In the genomic region with DNA sequence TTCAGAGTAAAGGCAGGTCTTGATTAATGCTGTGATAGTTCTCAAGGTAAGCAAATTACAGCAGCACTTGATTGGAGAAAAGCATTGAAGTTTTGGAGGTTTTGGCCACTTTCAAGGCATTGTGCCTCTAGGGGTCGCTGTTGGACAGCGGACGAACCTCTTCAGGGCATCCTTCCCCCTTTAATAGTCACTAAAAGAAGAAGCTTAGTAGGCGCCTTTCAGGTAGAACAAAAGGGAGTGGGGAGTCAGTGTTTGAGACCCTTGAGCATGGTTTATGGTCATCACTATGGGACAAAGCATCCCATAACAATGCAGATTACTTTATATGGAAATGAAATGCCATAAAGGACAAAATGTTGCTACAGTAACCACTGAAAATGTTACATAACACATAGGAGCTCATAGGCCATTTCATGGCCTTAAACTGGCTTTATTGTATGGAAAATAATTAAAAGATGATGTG, we compare ENCODE assay signal across 8 cellular contexts.
DNase-seq lines count a peak whose midpoint lies in the region; ATAC-seq and TF ChIP-seq lines count a peak whose summit lies in the region.

No MANE protein-coding gene starts in this region.

- H4K20me1 ChIP-seq in KMS-11 (ENCODE audit: insufficient read depth) (no peaks in the 10 kb centered on the region), neural cell (ENCODE audit: insufficient read depth) (no peaks in the 10 kb centered on the region)

- TF ChIP-seq RAD21 in neural cell (conservative IDR thresholded peaks at IDR 0.05): peak; percentile 98

- CTCF ChIA-PET in Calu3 (lab: Charles Lee): interaction anchor here (0.6 to 2.4 kb wide), 19 partner anchors 12 to 1267 kb away, joined by 3 to 32 read pairs (median 3); a partner anchor contains a TSS

- H3K4me3 ChIP-seq in KMS-11 (IDR thresholded peaks at IDR 0.05; ENCODE audit: insufficient read depth, low read depth, low read length) (no peak overlapping the region), fibroblast of villous mesenchyme (ENCODE audit: low read depth, low read length) (peak overlapping the region; percentile 64), neural cell (ENCODE audit: low read length) (peak overlapping the region; percentile 63)

- H3K4me3 Mint-ChIP-seq in Calu3 (ENCODE audit: low read depth, unreplicated experiment): peak overlapping the region; percentile 48
- peak overlapping the region; percentile 75 for H3K4me3 Mint-ChIP-seq in activated T-helper 17 cell treated with anti-CD3 and anti-CD28 coated beads, Interleukin-2, amount 50 U/mL, for 72 hours
- peak overlapping the region; percentile 85 for H3K4me3 Mint-ChIP-seq in stimulated activated naive CD8-positive, alpha-beta T cell treated with anti-CD3 and anti-CD28 coated beads, Interleukin-15, Interleukin-2, amounts not matched to agents 100 ng/mL and 50 ng/mL, for 24 hours

- H3K36me3 ChIP-seq in KMS-11 (ENCODE audit: insufficient read depth) (no peaks in the 10 kb centered on the region), neural cell (ENCODE audit: insufficient read depth, low read length) (no peaks in the 10 kb centered on the region)

- peak; percentile 21 for TF ChIP-seq EP300 in neural cell (conservative IDR thresholded peaks at IDR 0.05; ENCODE audit: poor library complexity, severe bottlenecking)

- H3F3A ChIP-seq in neural cell (ENCODE audit: insufficient read depth, low read length, poor library complexity, severe bottlenecking): peaks cover 5% of the 10 kb centered on the region

- DNase-seq in Calu3: peak; percentile 89
- DNase-seq in RPMI7951 (ENCODE audit: low read depth): peak; percentile 64
- DNase-seq in fibroblast of villous mesenchyme (ENCODE audit: low read depth): peak; percentile 84

- no TSS peak for BruUV-seq in Calu3 (replicated peaks; lab: Mats Ljungman, UMichigan)

- H3K27ac ChIP-seq in KMS-11 (no peak overlapping the region), neural cell (ENCODE audit: low read length) (peak overlapping the region; percentile 94)

- H3K27me3 ChIP-seq in KMS-11 (ENCODE audit: insufficient read depth, low read depth) (no peaks in the 10 kb centered on the region), neural cell (ENCODE audit: insufficient read depth, low read depth, low read length) (no peaks in the 10 kb centered on the region)

- peaks cover 4% of the 10 kb centered on the region for H3K36me3 Mint-ChIP-seq in Calu3 (ENCODE audit: insufficient read depth, unreplicated experiment)
- H3K36me3 Mint-ChIP-seq in activated T-helper 17 cell treated with anti-CD3 and anti-CD28 coated beads, Interleukin-2, amount 50 U/mL, for 72 hours (ENCODE audit: low read depth): no peaks in the 10 kb centered on the region
- no peaks in the 10 kb centered on the region for H3K36me3 Mint-ChIP-seq in stimulated activated naive CD8-positive, alpha-beta T cell treated with anti-CD3 and anti-CD28 coated beads, Interleukin-15, Interleukin-2, amounts not matched to agents 100 ng/mL and 50 ng/mL, for 24 hours (ENCODE audit: low read depth)

- no peak overlapping the region for H3K9ac ChIP-seq in KMS-11
- H3K9ac ChIP-seq in neural cell (ENCODE audit: low read length): peak overlapping the region; percentile 73

- no peak overlapping the region for H2AFZ ChIP-seq in KMS-11 (ENCODE audit: low read depth)
- peak overlapping the region; percentile 34 for H2AFZ ChIP-seq in neural cell (ENCODE audit: low read depth, low read length)

- H3K9me3 Mint-ChIP-seq in Calu3 (ENCODE audit: low read depth, unreplicated experiment): no peaks in the 10 kb centered on the region
- no peaks in the 10 kb centered on the region for H3K9me3 Mint-ChIP-seq in activated T-helper 17 cell treated with anti-CD3 and anti-CD28 coated beads, Interleukin-2, amount 50 U/mL, for 72 hours
- no peaks in the 10 kb centered on the region for H3K9me3 Mint-ChIP-seq in stimulated activated naive CD8-positive, alpha-beta T cell treated with anti-CD3 and anti-CD28 coated beads, Interleukin-15, Interleukin-2, amounts not matched to agents 100 ng/mL and 50 ng/mL, for 24 hours

- H3K79me2 ChIP-seq in KMS-11 (ENCODE audit: insufficient read depth, low read depth) (no peaks in the 10 kb centered on the region), neural cell (replicated peaks; ENCODE audit: insufficient read depth, low read length) (no peaks in the 10 kb centered on the region)

- H3K4me2 ChIP-seq in KMS-11 (no peak overlapping the region), neural cell (ENCODE audit: low read length) (peak overlapping the region; percentile 82)

- H3K4me1 Mint-ChIP-seq in Calu3 (ENCODE audit: low read depth, unreplicated experiment): peaks cover 15% of the 10 kb centered on the region
- H3K4me1 Mint-ChIP-seq in activated T-helper 17 cell treated with anti-CD3 and anti-CD28 coated beads, Interleukin-2, amount 50 U/mL, for 72 hours: peaks cover 5% of the 10 kb centered on the region
- H3K4me1 Mint-ChIP-seq in stimulated activated naive CD8-positive, alpha-beta T cell treated with anti-CD3 and anti-CD28 coated beads, Interleukin-15, Interleukin-2, amounts not matched to agents 100 ng/mL and 50 ng/mL, for 24 hours (ENCODE audit: low read depth): peaks cover 11% of the 10 kb centered on the region

- TF ChIP-seq CTCF in Calu3 (IDR thresholded peaks at IDR 0.05; ENCODE audit: unreplicated experiment): peak; percentile 87
- peak; percentile 92 for TF ChIP-seq CTCF in KMS-11 (conservative IDR thresholded peaks at IDR 0.05; ENCODE audit: low read depth, low read length)
- TF ChIP-seq CTCF in fibroblast of villous mesenchyme (IDR thresholded peaks at IDR 0.05; ENCODE audit: insufficient read depth, low read depth, low read length): peak; percentile 90
- peak; percentile 97 for TF ChIP-seq CTCF in neural cell (IDR thresholded peaks at IDR 0.05; ENCODE audit: poor library complexity, severe bottlenecking)

- no peaks in the 10 kb centered on the region for H3K9me3 ChIP-seq in neural cell (ENCODE audit: low read length)

- ATAC-seq in GM21717 (IDR thresholded peaks at IDR 0.05; ENCODE audit: unreplicated experiment): peak; percentile 87
- ATAC-seq in activated T-helper 17 cell treated with anti-CD3 and anti-CD28 coated beads, Interleukin-2, amount 50 U/mL, for 72 hours (replicated peaks): peak; percentile 89

- intact Hi-C loops in Calu3 (cut with micrococcal nuclease; ENCODE audit: unreplicated experiment): loop anchor here (1.0 to 10.0 kb wide), 9 partner anchors 195 to 1265 kb away; no protein-coding TSS in a partner anchor

- no peaks in the 10 kb centered on the region for H3K4me1 ChIP-seq in KMS-11 (ENCODE audit: low read depth, poor library complexity, severe bottlenecking)

- peak overlapping the region; percentile 64 for H3K27ac Mint-ChIP-seq in Calu3 (ENCODE audit: unreplicated experiment)
- peak overlapping the region; percentile 8 for H3K27ac Mint-ChIP-seq in activated T-helper 17 cell treated with anti-CD3 and anti-CD28 coated beads, Interleukin-2, amount 50 U/mL, for 72 hours
- peak overlapping the region; percentile 74 for H3K27ac Mint-ChIP-seq in stimulated activated naive CD8-positive, alpha-beta T cell treated with anti-CD3 and anti-CD28 coated beads, Interleukin-15, Interleukin-2, amounts not matched to agents 100 ng/mL and 50 ng/mL, for 24 hours

- no peaks in the 10 kb centered on the region for H3K27me3 Mint-ChIP-seq in Calu3 (ENCODE audit: unreplicated experiment)
- peaks cover 6% of the 10 kb centered on the region for H3K27me3 Mint-ChIP-seq in activated T-helper 17 cell treated with anti-CD3 and anti-CD28 coated beads, Interleukin-2, amount 50 U/mL, for 72 hours
- H3K27me3 Mint-ChIP-seq in stimulated activated naive CD8-positive, alpha-beta T cell treated with anti-CD3 and anti-CD28 coated beads, Interleukin-15, Interleukin-2, amounts not matched to agents 100 ng/mL and 50 ng/mL, for 24 hours: peaks cover 10% of the 10 kb centered on the region

- no peaks in the 10 kb centered on the region for H3K9me2 ChIP-seq in neural cell (ENCODE audit: insufficient read depth, low read length)

TF ChIP-seq in neural cell, 6 proteins besides CTCF, POLR2A, EP300 and RAD21:
- TF ChIP-seq POLR2AphosphoS5 (IDR thresholded peaks at IDR 0.05) (no peak), EZH2 (IDR thresholded peaks at IDR 0.05; ENCODE audit: borderline replicate concordance, insufficient read depth, low read length, poor library complexity, severe bottlenecking) (no peak), SMC3 (conservative IDR thresholded peaks at IDR 0.05; ENCODE audit: poor library complexity) (peak; percentile 94)

Comparison
In these comparisons a context has a peak if more than half of its experiments do, and no peak if none do; other contexts are left out.
1. H3K27ac Mint-ChIP-seq: peak in every context shown above with its lines; median percentile 74 in stimulated activated naive CD8-positive, alpha-beta T cell treated with anti-CD3 and anti-CD28 coated beads, Interleukin-15, Interleukin-2, amounts not matched to agents 100 ng/mL and 50 ng/mL, for 24 hours; 64 in Calu3; 8 in activated T-helper 17 cell treated with anti-CD3 and anti-CD28 coated beads, Interleukin-2, amount 50 U/mL, for 72 hours.